ENCODE assay signal across 9 cellular contexts in the genomic region with DNA sequence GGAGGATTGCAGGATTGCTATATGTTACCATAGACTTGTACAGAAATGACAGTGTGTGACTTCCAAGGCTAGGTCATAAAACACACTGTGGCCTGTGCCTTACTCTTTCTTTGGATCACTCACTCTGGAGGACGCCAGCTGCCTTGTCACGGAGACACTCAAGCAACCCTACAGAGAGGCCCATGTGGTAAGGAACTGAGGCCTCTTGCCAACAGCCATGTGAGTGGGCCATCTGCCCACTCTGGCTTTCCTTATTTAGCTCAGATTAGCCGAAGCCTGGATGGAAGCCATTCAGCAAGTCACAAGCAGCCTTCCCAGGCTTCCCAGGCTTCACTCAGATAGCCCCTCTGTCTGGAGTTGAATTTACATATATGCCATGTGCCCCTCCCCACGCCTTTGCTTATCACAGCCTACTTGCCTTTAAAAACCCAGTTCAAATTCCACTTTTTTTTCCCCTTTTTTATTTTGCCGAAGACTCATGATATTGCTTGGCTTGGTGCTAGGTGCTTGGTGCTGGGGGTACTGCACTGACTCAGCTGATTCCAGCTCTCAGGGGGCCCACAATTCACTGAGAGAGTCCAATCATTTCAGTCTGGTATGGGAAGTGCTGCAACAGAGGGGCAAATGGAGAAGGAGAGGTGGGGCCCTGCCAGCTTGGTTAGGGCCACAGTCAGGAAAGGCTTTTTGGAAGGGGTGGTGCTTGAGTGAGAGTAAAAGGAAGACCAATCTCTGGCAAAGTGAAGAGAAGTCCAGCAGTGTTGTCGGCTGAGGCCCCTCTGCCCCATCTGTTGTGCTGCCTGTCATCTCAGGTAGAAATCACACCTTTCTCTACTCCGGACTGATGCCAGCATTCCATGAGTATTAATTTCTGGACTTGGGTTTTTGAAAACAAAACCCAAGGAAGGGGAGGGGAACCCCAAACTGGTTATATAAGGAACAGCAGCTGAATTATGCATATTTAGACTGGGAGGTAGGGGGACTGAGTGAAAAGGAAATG. TPM values are rescaled to one million over a fixed set of nuclear protein-coding genes. Genes with fewer than 3 reads are reported as not detected.
A peak's percentile ranks its signal among the peaks of the same experiment; 100 is the strongest.
DNase-seq lines count a peak whose midpoint lies in the region; ATAC-seq, FAIRE-seq and TF ChIP-seq lines count a peak whose summit lies in the region.
"Had no signal": no experiment of that assay in that cellular context is flagged by ENCODE, and none has a peak within 500 bp of the region (broad histone marks: within the 10 kb centered on the region; RNA-seq: fewer than 3 reads in every experiment).

No MANE protein-coding gene starts in this region.

- H3K79me2 ChIP-seq in endothelial cell of umbilical vein (ENCODE audit: control insufficient read depth, insufficient read depth, low read length), result no peaks in the 10 kb centered on the region

- no peak overlapping the region for H3K4me3 Mint-ChIP-seq in activated naive CD8-positive, alpha-beta T cell treated with anti-CD3 and anti-CD28 coated beads for 36 hours

- H3K4me1 ChIP-seq in A549 (peaks cover 13% of the 10 kb centered on the region), endothelial cell of umbilical vein (ENCODE audit: control insufficient read depth, extremely low read depth, insufficient read depth, low read length) (peaks cover 64% of the 10 kb centered on the region)

- no peaks in the 10 kb centered on the region for H4K20me1 ChIP-seq in endothelial cell of umbilical vein (replicated peaks; ENCODE audit: control insufficient read depth, extremely low read depth, insufficient read depth, low read length)

- H3K27ac ChIP-seq in A549 (peak overlapping the region; percentile 14 to 16; a peak in 5 of 6 replicates), endothelial cell of umbilical vein (ENCODE audit: insufficient read depth, low read depth, low read length) (peak overlapping the region; percentile 48)

- no peak overlapping the region for H3K9ac ChIP-seq in endothelial cell of umbilical vein (replicated peaks; ENCODE audit: extremely low read depth, insufficient read depth, low read length)

- no peaks in the 10 kb centered on the region for H3K36me3 ChIP-seq in endothelial cell of umbilical vein (ENCODE audit: control insufficient read depth in 2 of 2, extremely low read depth in 1 of 2, insufficient read depth in 2 of 2, low read length in 2 of 2)

- no peak for TF ChIP-seq EP300 in A549 (IDR thresholded peaks at IDR 0.05)

- H3K4me2 ChIP-seq in A549 (no peak overlapping the region), endothelial cell of umbilical vein (ENCODE audit: insufficient read depth, low read length) (peak overlapping the region; percentile 38)

- CTCF ChIA-PET in A549 (lab: Yijun Ruan, JAX) (interaction anchor here (0.8 to 1.3 kb wide), 4 partner anchors 24 to 124 kb away, joined by 3 to 4 read pairs (median 3); no protein-coding TSS in a partner anchor), endothelial cell of umbilical vein (lab: Charles Lee) (interaction anchor here (0.7 to 4.2 kb wide), 7 partner anchors 12 to 400 kb away, joined by 3 to 27 read pairs (median 5); no protein-coding TSS in a partner anchor)

- POLR2A ChIA-PET in A549 (lab: Yijun Ruan, JAX) (interaction anchor here (0.5 kb wide), 1 partner anchor 275 kb away, joined by 8 read pairs; no protein-coding TSS in a partner anchor), endothelial cell of umbilical vein (lab: Charles Lee) (no interaction called here)

- H3K4me3 ChIP-seq in A549, result no peak overlapping the region
- H3K4me3 ChIP-seq in endothelial cell of umbilical vein (replicated peaks in 1 of 3; ENCODE audit: insufficient read depth in 1 of 3, low read depth in 1 of 3, low read length in 3 of 3), result no peak overlapping the region

- BruUV-seq in endothelial cell of umbilical vein (replicated peaks; lab: Mats Ljungman, UMichigan), result no TSS peak

- H3K27me3 ChIP-seq in endothelial cell of umbilical vein (ENCODE audit: control insufficient read depth in 2 of 2, insufficient read depth in 2 of 2, low read length in 2 of 2), result no peaks in the 10 kb centered on the region

- dilution Hi-C loops in endothelial cell of umbilical vein (cut with MboI; ENCODE audit: extremely low pct_ligation_motif_present, low sequenced_read_pairs), result no loop called here

- TF ChIP-seq RAD21 in A549 (conservative IDR thresholded peaks at IDR 0.05 in 1 of 2, IDR thresholded peaks at IDR 0.05 in 1 of 2), result no peak

- TF ChIP-seq POLR2A in A549 (IDR thresholded peaks at IDR 0.05; ENCODE audit: low read length) (no peak), endothelial cell of umbilical vein (IDR thresholded peaks at IDR 0.05; ENCODE audit: low read depth, low read length) (no peak)

- no peaks in the 10 kb centered on the region for H3K9me3 Mint-ChIP-seq in activated naive CD8-positive, alpha-beta T cell treated with anti-CD3 and anti-CD28 coated beads for 36 hours

- H3K36me3 Mint-ChIP-seq in activated naive CD8-positive, alpha-beta T cell treated with anti-CD3 and anti-CD28 coated beads for 36 hours, result peaks cover 5% of the 10 kb centered on the region

- H3K27ac Mint-ChIP-seq in activated naive CD8-positive, alpha-beta T cell treated with anti-CD3 and anti-CD28 coated beads for 36 hours, result no peak overlapping the region

- no peaks in the 10 kb centered on the region for H3K4me1 Mint-ChIP-seq in activated naive CD8-positive, alpha-beta T cell treated with anti-CD3 and anti-CD28 coated beads for 36 hours

- ATAC-seq in A549, result no peak; a peak in 1 of 6 replicates
- no peak for ATAC-seq in GM18511 (IDR thresholded peaks at IDR 0.05; ENCODE audit: unreplicated experiment)

- TF ChIP-seq CTCF in A549 (IDR thresholded peaks at IDR 0.05), result no peak
- TF ChIP-seq CTCF in endothelial cell of umbilical vein (IDR thresholded peaks at IDR 0.05; ENCODE audit: extremely low read depth in 1 of 2, insufficient read depth in 1 of 2, low read depth in 1 of 2, low read length in 2 of 2), result no peak

- 89% methylated on average over 7 of the region's 7 CpGs for WGBS in A549 (ENCODE audit: missing lambda C conversion rate)

- H3K27me3 Mint-ChIP-seq in activated naive CD8-positive, alpha-beta T cell treated with anti-CD3 and anti-CD28 coated beads for 36 hours, result peaks cover 3% of the 10 kb centered on the region

- intact Hi-C loops in endothelial cell of umbilical vein (cut with micrococcal nuclease), result no loop called here

- no peaks in the 10 kb centered on the region for H3K9me1 ChIP-seq in endothelial cell of umbilical vein (replicated peaks; ENCODE audit: control insufficient read depth, extremely low read depth, insufficient read depth, low read length)

- H3K9me3 ChIP-seq in A549, result no peaks in the 10 kb centered on the region
- no peaks in the 10 kb centered on the region for H3K9me3 ChIP-seq in endothelial cell of umbilical vein (replicated peaks; ENCODE audit: control insufficient read depth, insufficient read depth, low read length)

- no peak overlapping the region for H2AFZ ChIP-seq in endothelial cell of umbilical vein (ENCODE audit: low read depth, low read length)

- DNase-seq in A549 (ENCODE audit: low read depth in 1 of 2, low spot score in 1 of 2), result no peak
- peak; percentile 89 for DNase-seq in NCI-H2029 (lab: John Stamatoyannopoulos, UW)
- DNase-seq in endothelial cell of umbilical vein (ENCODE audit: low read depth, low spot score), result peak; percentile 96
- DNase-seq in myocyte (ENCODE audit: low read depth), result peak; percentile 99
- DNase-seq in activated naive CD8-positive, alpha-beta T cell treated with anti-CD3 and anti-CD28 coated beads for 36 hours, result no peak
- DNase-seq in activated CD4-positive, alpha-beta T cell treated with anti-CD3 and anti-CD28 coated beads, Interleukin-2, amount 50 U/mL, for 4 hours, result no peak
- no peak for DNase-seq in NK-92 (lab: John Stamatoyannopoulos, UW; ENCODE audit: unreplicated experiment)
- DNase-seq: NCI-H1048 had no signal

- FAIRE-seq in A549 (lab: Jason Lieb, UNC) (no peak), endothelial cell of umbilical vein (lab: Jason Lieb, UNC) (no peak)

TF ChIP-seq in A549, 52 proteins besides CTCF, POLR2A, EP300 and RAD21 (continues in another document):
- TF ChIP-seq HOXB5 (CRISPR knock-in tag; IDR thresholded peaks at IDR 0.05) (no peak), RARB (CRISPR knock-in tag; IDR thresholded peaks at IDR 0.05) (no peak), PHF8 (IDR thresholded peaks at IDR 0.05; ENCODE audit: borderline replicate concordance, low read depth) (no peak), MYC (IDR thresholded peaks at IDR 0.05; ENCODE audit: borderline replicate concordance, low read length) (no peak)
- TF ChIP-seq, protein P1, sequence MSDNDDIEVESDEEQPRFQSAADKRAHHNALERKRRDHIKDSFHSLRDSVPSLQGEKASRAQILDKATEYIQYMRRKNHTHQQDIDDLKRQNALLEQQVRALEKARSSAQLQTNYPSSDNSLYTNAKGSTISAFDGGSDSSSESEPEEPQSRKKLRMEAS (IDR thresholded peaks at IDR 0.05), result no peak

TF ChIP-seq in endothelial cell of umbilical vein, 7 proteins besides CTCF, POLR2A, EP300 and RAD21 (continues in another document):
- TF ChIP-seq FOS (IDR thresholded peaks at IDR 0.05; ENCODE audit: borderline replicate concordance, insufficient read depth, low read length) (no peak), POLR2AphosphoS5 (IDR thresholded peaks at IDR 0.05; ENCODE audit: insufficient read depth, low read depth, low read length) (no peak), JUN (IDR thresholded peaks at IDR 0.05; ENCODE audit: borderline replicate concordance, insufficient read depth, insufficient read length, low read depth) (no peak)
- TF ChIP-seq, protein P1 (IDR thresholded peaks at IDR 0.05; ENCODE audit: insufficient read depth, insufficient read length), result no peak

RNA-seq across cellular contexts. Expression of a gene that starts 14.5 kb away (rescaled TPM):
- 50.4 and 58.5 TPM in 2 replicates for polyA plus RNA-seq in A549 (2011; rRNA removed)
- polyA plus RNA-seq in A549 (2012; cell fraction: cytosol; rRNA removed), result 24.8 and 28.3 TPM in 2 replicates
- 31.4 and 44.4 TPM in 2 replicates for polyA plus RNA-seq in A549 (2012; cell fraction: nucleus; rRNA removed)
- polyA plus RNA-seq in A549 (2017; fragmentation: RNase III; extraction: RNeasy Plus Mini Kit Qiagen cat#74134 plus additional on column Dnase treatment), result 32.3 to 53.1 TPM (median 48.1 TPM) in 3 replicates
- 24.5 and 33.6 TPM in 2 replicates for polyA minus RNA-seq in A549 (2011; rRNA and poly(A)+ RNA removed)
- total RNA-seq in endothelial cell of umbilical vein, result 15.0 and 26.9 TPM in 2 replicates
- polyA plus RNA-seq in endothelial cell of umbilical vein, result 34.1 and 40.0 TPM in 2 replicates
- 38.9 and 43.6 TPM in 2 replicates for polyA plus RNA-seq in endothelial cell of umbilical vein (2011; cell fraction: cytosol; rRNA removed)
- polyA plus RNA-seq in endothelial cell of umbilical vein (2011; cell fraction: nucleus; rRNA removed), result 27.3 and 29.6 TPM in 2 replicates
- 19.9 and 27.2 TPM in 2 replicates for polyA plus RNA-seq in endothelial cell of umbilical vein (2012)
- 19.4 and 33.2 TPM in 2 replicates for polyA minus RNA-seq in endothelial cell of umbilical vein
- not detected for polyA minus RNA-seq in endothelial cell of umbilical vein (2011; cell fraction: cytosol; rRNA and poly(A)+ RNA removed)
- polyA minus RNA-seq in endothelial cell of umbilical vein (2011; cell fraction: nucleus; rRNA and poly(A)+ RNA removed), result 5.5 and 8.7 TPM in 2 replicates
- total RNA-seq in myocyte, result 0.42 TPM in 1 of 2 replicates, not detected in the other
- polyA plus RNA-seq in myocyte (2012), result 2.3 TPM
- not detected for total RNA-seq in activated naive CD8-positive, alpha-beta T cell treated with anti-CD3 and anti-CD28 coated beads for 36 hours

Comparison
In these comparisons a context has a peak if more than half of its experiments do, and no peak if none do; other contexts are left out.
1. DNase-seq: peak in NCI-H2029 (single experiment), endothelial cell of umbilical vein (single experiment) and myocyte (single experiment); none in A549 (0 of 2), activated naive CD8-positive, alpha-beta T cell treated with anti-CD3 and anti-CD28 coated beads for 36 hours (single experiment), activated CD4-positive, alpha-beta T cell treated with anti-CD3 and anti-CD28 coated beads, Interleukin-2, amount 50 U/mL, for 4 hours (0 of 2) and NK-92 (single experiment).
2. RNA of a gene that starts 14.5 kb away (total RNA-seq): 15.0 to 26.9 TPM in endothelial cell of umbilical vein; 0.42 TPM in myocyte and not detected in activated naive CD8-positive, alpha-beta T cell treated with anti-CD3 and anti-CD28 coated beads for 36 hours; every median in the first group is over 10 times any median in the second.